In genomic region chr11:63944987-63945386, GRCh38 we compare ENCODE assay signal across 1 cellular context.
TF ChIP-seq lines count a peak whose summit lies in the region.

No MANE protein-coding gene starts in this region.

TF ChIP-seq in K562, 482 proteins besides CTCF, POLR2A, EP300 and RAD21 (continues in another document):
- TF ChIP-seq KAT8 (IDR thresholded peaks at IDR 0.05; ENCODE audit: low read depth) = no peak
- TF ChIP-seq XRCC4 (IDR thresholded peaks at IDR 0.05; ENCODE audit: extremely low read depth, insufficient read depth, insufficient read length) = no peak
- TF ChIP-seq ZNF121 (CRISPR knock-in tag; conservative IDR thresholded peaks at IDR 0.05) = no peak
- 0 out of 2 replicates have a peak, but pooled peaks have one; percentile 6 for TF ChIP-seq USF1 (CRISPR knock-in tag; IDR thresholded peaks at IDR 0.05)
- TF ChIP-seq ZNF592 (IDR thresholded peaks at IDR 0.05) = peak; percentile 65
- TF ChIP-seq CLOCK (CRISPR knock-in tag; IDR thresholded peaks at IDR 0.05; ENCODE audit: borderline replicate concordance) = no peak
- no peak for TF ChIP-seq RCOR1 (IDR thresholded peaks at IDR 0.05; ENCODE audit: borderline replicate concordance in 1 of 2, low read depth in 2 of 2, low read length in 2 of 2)
- TF ChIP-seq L3MBTL2 (IDR thresholded peaks at IDR 0.05) = peak; percentile 51; the same call in 1 of the 2 replicates
- no peak for TF ChIP-seq TCF7L2 (IDR thresholded peaks at IDR 0.05; ENCODE audit: low read depth, low read length)
- TF ChIP-seq CBFB (CRISPR knock-in tag; IDR thresholded peaks at IDR 0.05) = no peak
- no peak for TF ChIP-seq ZNF561 (CRISPR knock-in tag; conservative IDR thresholded peaks at IDR 0.05)
- no peak for TF ChIP-seq ZBTB40 (IDR thresholded peaks at IDR 0.05)
- no peak for TF ChIP-seq ZBTB40 (CRISPR knock-in tag; IDR thresholded peaks at IDR 0.05)
- no peak for TF ChIP-seq HDAC6 (IDR thresholded peaks at IDR 0.05; ENCODE audit: low read depth, low read length)
- TF ChIP-seq ETS2 (tag; IDR thresholded peaks at IDR 0.05; ENCODE audit: borderline replicate concordance, poor library complexity, severe bottlenecking) = no peak
- TF ChIP-seq ILF3 (IDR thresholded peaks at IDR 0.05; ENCODE audit: borderline replicate concordance) = no peak
- no peak for TF ChIP-seq HNRNPH1 (optimal IDR thresholded peaks at IDR 0.05; ENCODE audit: low read depth, low read length)
- TF ChIP-seq MAX (CRISPR knock-in tag; IDR thresholded peaks at IDR 0.05) = peak; percentile 41
- TF ChIP-seq GTF2A2 (tag; IDR thresholded peaks at IDR 0.05) = no peak
- TF ChIP-seq ZKSCAN3 (CRISPR knock-in tag; IDR thresholded peaks at IDR 0.05) = no peak
- no peak for TF ChIP-seq THAP7 (CRISPR knock-in tag; IDR thresholded peaks at IDR 0.05)
- TF ChIP-seq MECOM (CRISPR knock-in tag; IDR thresholded peaks at IDR 0.05) = no peak
- TF ChIP-seq GTF2B (IDR thresholded peaks at IDR 0.05; ENCODE audit: extremely low read depth, insufficient read length) = no peak
- 0 out of 2 replicates have a peak, but pooled peaks have one; percentile 25 for TF ChIP-seq CREB3 (tag; conservative IDR thresholded peaks at IDR 0.05; ENCODE audit: low read depth)
- no peak for TF ChIP-seq RUNX1 (IDR thresholded peaks at IDR 0.05; ENCODE audit: low read depth)
- TF ChIP-seq HMGN3 (IDR thresholded peaks at IDR 0.05; ENCODE audit: borderline replicate concordance, extremely low read depth, insufficient read length, low read depth, low read length) = no peak
- TF ChIP-seq E2F6 (IDR thresholded peaks at IDR 0.05; ENCODE audit: borderline replicate concordance in 1 of 2, extremely low read depth in 1 of 2, insufficient read depth in 1 of 2, insufficient read length in 1 of 2, low read depth in 1 of 2, low read length in 1 of 2, poor library complexity in 1 of 2, severe bottlenecking in 1 of 2) = peak in 1 of 2 experiments; percentile 32
- TF ChIP-seq RBBP5 (IDR thresholded peaks at IDR 0.05; ENCODE audit: borderline replicate concordance, insufficient read depth, low read length, poor library complexity, severe bottlenecking) = peak; percentile 25
- no peak for TF ChIP-seq ZNF184 (CRISPR knock-in tag; IDR thresholded peaks at IDR 0.05)
- TF ChIP-seq ZNF785 (CRISPR knock-in tag; IDR thresholded peaks at IDR 0.05) = no peak
- no peak for TF ChIP-seq ATF7 (IDR thresholded peaks at IDR 0.05)
- peak; percentile 81 for TF ChIP-seq THRA (IDR thresholded peaks at IDR 0.05)
- no peak for TF ChIP-seq E2F4 (CRISPR knock-in tag; IDR thresholded peaks at IDR 0.05; ENCODE audit: low read depth)
- TF ChIP-seq ZNF57 (CRISPR knock-in tag; IDR thresholded peaks at IDR 0.05) = no peak
- no peak for TF ChIP-seq ZEB2 (IDR thresholded peaks at IDR 0.05)
